In the genomic region with DNA sequence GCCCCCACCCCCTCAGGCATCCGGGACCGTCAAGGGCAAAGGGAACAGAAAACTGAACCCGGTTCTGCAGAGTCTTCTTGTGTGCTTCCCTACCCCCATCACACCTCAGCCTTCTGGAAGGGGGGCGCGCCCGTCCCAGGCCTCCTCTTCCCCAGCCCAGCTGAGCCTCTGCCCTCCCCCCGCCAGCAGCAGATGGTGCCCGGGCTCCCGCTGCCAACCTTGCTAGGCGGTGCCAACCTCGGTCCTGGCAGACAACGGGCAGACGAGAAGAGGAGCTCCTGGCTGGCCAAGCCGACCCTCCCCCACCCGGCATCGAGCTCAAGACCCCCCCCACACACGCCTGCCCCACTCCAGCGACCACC, we compare ENCODE assay signal across 9 cellular contexts. TPM values are rescaled to one million over a fixed set of nuclear protein-coding genes. Genes with fewer than 3 reads are reported as not detected.
A peak's percentile ranks its signal among the peaks of the same experiment; 100 is the strongest.
DNase-seq lines count a peak whose midpoint lies in the region; ATAC-seq and TF ChIP-seq lines count a peak whose summit lies in the region.
"Had no signal": no experiment of that assay in that cellular context is flagged by ENCODE, and none has a peak within 500 bp of the region (broad histone marks: within the 10 kb centered on the region; RNA-seq: fewer than 3 reads in every experiment).

No MANE protein-coding gene starts in this region.

- ATAC-seq in PC-3 (no peak), HG03095 (IDR thresholded peaks at IDR 0.05; ENCODE audit: unreplicated experiment) (no peak)
- no peak for ATAC-seq in stimulated activated naive CD8-positive, alpha-beta T cell treated with anti-CD3 and anti-CD28 coated beads, Interleukin-15, amount 100 ng/mL, for 72 hours

- peaks cover 31% of the 10 kb centered on the region for H3K27me3 Mint-ChIP-seq in activated CD4-positive, alpha-beta T cell treated with anti-CD3 and anti-CD28 coated beads, Interleukin-2, amount 10 ng/mL, durations not matched to agents 24 days and 14 days
- peaks cover 65% of the 10 kb centered on the region for H3K27me3 Mint-ChIP-seq in stimulated activated naive CD8-positive, alpha-beta T cell treated with anti-CD3 and anti-CD28 coated beads, Interleukin-15, amount 100 ng/mL, for 72 hours

- H3K4me3 ChIP-seq in PC-3 (ENCODE audit: low read length) = peak overlapping the region; percentile 68
- peak overlapping the region; percentile 71 for H3K4me3 ChIP-seq in hepatocyte

- H3K4me2 ChIP-seq in PC-3 (ENCODE audit: low read length) (peak overlapping the region; percentile 99), hepatocyte (peak overlapping the region; percentile 100)

- peaks cover 47% of the 10 kb centered on the region for H3K4me1 Mint-ChIP-seq in activated CD4-positive, alpha-beta T cell treated with anti-CD3 and anti-CD28 coated beads, Interleukin-2, amount 10 ng/mL, durations not matched to agents 24 days and 14 days
- H3K4me1 Mint-ChIP-seq in stimulated activated naive CD8-positive, alpha-beta T cell treated with anti-CD3 and anti-CD28 coated beads, Interleukin-15, amount 100 ng/mL, for 72 hours = peaks cover 70% of the 10 kb centered on the region

- WGBS in hepatocyte (ENCODE audit: low lambda C conversion rate, missing lambda C conversion rate) = 7% methylated on average over 14 of the region's 18 CpGs

- peaks cover 33% of the 10 kb centered on the region for H3K4me1 ChIP-seq in PC-3 (ENCODE audit: insufficient read depth, low read length)
- peaks cover 59% of the 10 kb centered on the region for H3K4me1 ChIP-seq in hepatocyte (ENCODE audit: insufficient read depth)

- H2AFZ ChIP-seq in PC-3 (ENCODE audit: low read length) (0 out of 2 replicates have a peak overlapping the region, but pooled peaks have one; percentile 40), hepatocyte (no peak overlapping the region)

- BruUV-seq in PC-3 (replicated peaks; lab: Mats Ljungman, UMichigan) = no TSS peak

- no peak overlapping the region for H3K27ac Mint-ChIP-seq in activated CD4-positive, alpha-beta T cell treated with anti-CD3 and anti-CD28 coated beads, Interleukin-2, amount 10 ng/mL, durations not matched to agents 24 days and 14 days
- H3K27ac Mint-ChIP-seq in stimulated activated naive CD8-positive, alpha-beta T cell treated with anti-CD3 and anti-CD28 coated beads, Interleukin-15, amount 100 ng/mL, for 72 hours = peak overlapping the region in 1 of 2 donors; percentile 28

- peak overlapping the region; percentile 81 for H3K4me3 Mint-ChIP-seq in activated CD4-positive, alpha-beta T cell treated with anti-CD3 and anti-CD28 coated beads, Interleukin-2, amount 10 ng/mL, durations not matched to agents 24 days and 14 days
- peak overlapping the region; percentile 95 to 97 for H3K4me3 Mint-ChIP-seq in stimulated activated naive CD8-positive, alpha-beta T cell treated with anti-CD3 and anti-CD28 coated beads, Interleukin-15, amount 100 ng/mL, for 72 hours

- no peak overlapping the region for H3K27ac ChIP-seq in PC-3 (ENCODE audit: low read length)
- no peak overlapping the region for H3K27ac ChIP-seq in hepatocyte
- H3K27ac ChIP-seq: HL-60 had no signal

- no peak for DNase-seq in activated CD4-positive, alpha-beta T cell treated with anti-CD3 and anti-CD28 coated beads, Interleukin-2, amount 10 ng/mL, durations not matched to agents 24 days and 14 days
- no peak for DNase-seq in activated CD4-positive, alpha-beta T cell treated with anti-CD3 and anti-CD28 coated beads, Interleukin-2, amount 50 U/mL, for 4 hours
- no peak for DNase-seq in PC-3
- no peak for DNase-seq in hepatocyte (ENCODE audit: low spot score)
- peak in 1 of 2 donors; percentile 26 for DNase-seq in stimulated activated naive CD8-positive, alpha-beta T cell treated with anti-CD3 and anti-CD28 coated beads, Interleukin-15, amount 100 ng/mL, for 72 hours
- no peak for DNase-seq in SW 1271 (lab: John Stamatoyannopoulos, UW)
- no peak for DNase-seq in H4 (ENCODE audit: low spot score)

- H3F3A ChIP-seq in PC-3 (ENCODE audit: low read length, unreplicated experiment) = no peaks in the 10 kb centered on the region

- H3K9me2 ChIP-seq in PC-3 (replicated peaks; ENCODE audit: low read length) (no peaks in the 10 kb centered on the region), hepatocyte (replicated peaks; ENCODE audit: insufficient read depth) (no peaks in the 10 kb centered on the region)

- peaks cover 16% of the 10 kb centered on the region for H3K27me3 ChIP-seq in PC-3 (ENCODE audit: low read length)
- H3K27me3 ChIP-seq in hepatocyte = peaks cover 56% of the 10 kb centered on the region

- no peaks in the 10 kb centered on the region for H3K36me3 ChIP-seq in PC-3 (ENCODE audit: low read depth, low read length)
- no peaks in the 10 kb centered on the region for H3K36me3 ChIP-seq in hepatocyte (replicated peaks; ENCODE audit: insufficient read depth, low read depth)

- TF ChIP-seq CTCF in PC-3 (conservative IDR thresholded peaks at IDR 0.05; ENCODE audit: low read depth, low read length) = no peak
- no peak for TF ChIP-seq CTCF in hepatocyte (IDR thresholded peaks at IDR 0.05; ENCODE audit: poor library complexity)

- no peaks in the 10 kb centered on the region for H3K9me3 ChIP-seq in PC-3 (ENCODE audit: low read length)
- H3K9me3 ChIP-seq in hepatocyte (ENCODE audit: low read depth) = no peaks in the 10 kb centered on the region

- H3K9ac ChIP-seq in PC-3 (ENCODE audit: low read length) = no peak overlapping the region

- POLR2A ChIA-PET in PC-3 (lab: Charles Lee; ENCODE audit: unreplicated experiment) = no interaction called here

- H3K79me2 ChIP-seq in PC-3 (ENCODE audit: low read length) (no peaks in the 10 kb centered on the region), hepatocyte (no peaks in the 10 kb centered on the region)

- H3K36me3 Mint-ChIP-seq in activated CD4-positive, alpha-beta T cell treated with anti-CD3 and anti-CD28 coated beads, Interleukin-2, amount 10 ng/mL, durations not matched to agents 24 days and 14 days (ENCODE audit: low read depth) = peaks cover 3% of the 10 kb centered on the region

- intact Hi-C loops in activated CD4-positive, alpha-beta T cell treated with anti-CD3 and anti-CD28 coated beads, Interleukin-2, amount 10 ng/mL, durations not matched to agents 24 days and 14 days (cut with micrococcal nuclease) = loop anchor here (10.0 kb wide), 1 partner anchor 608 kb away; the partner anchor contains the start of gene BAZ2A
- intact Hi-C loops in PC-3 (cut with micrococcal nuclease) = no loop called here

- CTCF ChIA-PET in PC-3 (lab: Charles Lee) = interaction anchor here (0.7 to 2.1 kb wide), 5 partner anchors 13 to 233 kb away, joined by 3 to 24 read pairs (median 7); partner anchors contain the start of gene SHMT2

- no peaks in the 10 kb centered on the region for H3K9me3 Mint-ChIP-seq in activated CD4-positive, alpha-beta T cell treated with anti-CD3 and anti-CD28 coated beads, Interleukin-2, amount 10 ng/mL, durations not matched to agents 24 days and 14 days
- H3K9me3 Mint-ChIP-seq in stimulated activated naive CD8-positive, alpha-beta T cell treated with anti-CD3 and anti-CD28 coated beads, Interleukin-15, amount 100 ng/mL, for 72 hours = no peaks in the 10 kb centered on the region

- H4K20me1 ChIP-seq in PC-3 (ENCODE audit: low read length) (no peaks in the 10 kb centered on the region), hepatocyte (ENCODE audit: insufficient read depth, poor library complexity, severe bottlenecking) (peaks cover 5% of the 10 kb centered on the region)

RNA-seq across cellular contexts. Expression of gene STAC3, which starts 8.7 kb away (rescaled TPM):
- total RNA-seq in activated CD4-positive, alpha-beta T cell treated with anti-CD3 and anti-CD28 coated beads, Interleukin-2, amount 10 ng/mL, durations not matched to agents 24 days and 14 days = 4.9 and 5.5 TPM in 2 replicates
- total RNA-seq in PC-3 (2014; rRNA removed) (1.4 and 1.8 TPM in 2 replicates), hepatocyte (0.23 and 1.1 TPM in 2 replicates)
- 0.49 and 0.83 TPM in 2 replicates for polyA plus RNA-seq in hepatocyte
- total RNA-seq in H4 (2014; rRNA removed; shearing (Covaris generic)) = not detected in 2 replicates

RNA-seq across cellular contexts. Expression of gene SHMT2, which starts 12.8 kb away (rescaled TPM):
- 297 and 310 TPM in 2 replicates for total RNA-seq in activated CD4-positive, alpha-beta T cell treated with anti-CD3 and anti-CD28 coated beads, Interleukin-2, amount 10 ng/mL, durations not matched to agents 24 days and 14 days
- total RNA-seq in PC-3 (2014; rRNA removed) (210 and 263 TPM in 2 replicates), hepatocyte (168 and 193 TPM in 2 replicates)
- 85.3 and 126 TPM in 2 replicates for polyA plus RNA-seq in hepatocyte
- 250 and 269 TPM in 2 replicates for total RNA-seq in H4 (2014; rRNA removed; shearing (Covaris generic))

RNA-seq across cellular contexts. Expression of gene NXPH4, which starts 25.7 kb away (rescaled TPM):
- 0.47 and 0.73 TPM in 2 replicates for total RNA-seq in activated CD4-positive, alpha-beta T cell treated with anti-CD3 and anti-CD28 coated beads, Interleukin-2, amount 10 ng/mL, durations not matched to agents 24 days and 14 days
- 10.7 and 15.1 TPM in 2 replicates for total RNA-seq in PC-3 (2014; rRNA removed)
- 0.52 and 1.1 TPM in 2 replicates for total RNA-seq in hepatocyte
- polyA plus RNA-seq in hepatocyte = 2.7 and 3.3 TPM in 2 replicates
- total RNA-seq in H4 (2014; rRNA removed; shearing (Covaris generic)) = 5.6 and 10.7 TPM in 2 replicates
